Comparison of ENCODE assay signal across 1 cellular context in genomic region chr6:124961468-124961783, GRCh38.
TF ChIP-seq lines count a peak whose summit lies in the region.

No MANE protein-coding gene starts in this region.

TF ChIP-seq in GM23338, 12 proteins besides CTCF, POLR2A, EP300 and RAD21 (continued from another document):
- no peak for TF ChIP-seq REST (IDR thresholded peaks at IDR 0.05; ENCODE audit: unreplicated experiment)
- no peak for TF ChIP-seq ETS1 (IDR thresholded peaks at IDR 0.05)
- no peak for TF ChIP-seq ZNF114 (CRISPR knock-in tag; IDR thresholded peaks at IDR 0.05)
- TF ChIP-seq EZH2 (IDR thresholded peaks at IDR 0.05; ENCODE audit: low read depth, unreplicated experiment): no peak
